Comparison of ENCODE assay signal across 1 cellular context in genomic region chr19:3045885-3046603, GRCh38.
TF ChIP-seq lines count a peak whose summit lies in the region.

No MANE protein-coding gene starts in this region.

TF ChIP-seq in A549, 52 proteins besides CTCF, POLR2A, EP300 and RAD21:
- no peak for TF ChIP-seq BCL3 (IDR thresholded peaks at IDR 0.05)
- TF ChIP-seq EHMT2 (IDR thresholded peaks at IDR 0.05; ENCODE audit: low read depth) = no peak
- no peak for TF ChIP-seq ZNF302 (CRISPR knock-in tag; IDR thresholded peaks at IDR 0.05)
- TF ChIP-seq HES2 (IDR thresholded peaks at IDR 0.05) = no peak
- no peak for TF ChIP-seq NFE2L2 (conservative IDR thresholded peaks at IDR 0.05; ENCODE audit: low read length)
